Comparison of ENCODE assay signal across 1 cellular context in genomic region chr3:184176377-184177330, GRCh38.
TF ChIP-seq lines count a peak whose summit lies in the region.

No MANE protein-coding gene starts in this region.

TF ChIP-seq in HEK293, 187 proteins besides CTCF, POLR2A, EP300 and RAD21 (continued from another document and continues in another):
- TF ChIP-seq SCRT1 (tag by site-specific recombination; IDR thresholded peaks at IDR 0.05; ENCODE audit: borderline replicate concordance) (no peak; the same call in 1 of the 2 replicates), GLIS2 (tag by site-specific recombination; IDR thresholded peaks at IDR 0.05) (peak; percentile 68; the same call in 1 of the 2 replicates), INSM2 (tag by site-specific recombination; IDR thresholded peaks at IDR 0.05) (peak; percentile 82), ZNF510 (tag by site-specific recombination; IDR thresholded peaks at IDR 0.05; ENCODE audit: insufficient replicate concordance) (no peak), ZNF16 (tag by site-specific recombination; IDR thresholded peaks at IDR 0.05; ENCODE audit: low read depth) (no peak), GLI4 (tag by site-specific recombination; IDR thresholded peaks at IDR 0.05) (no peak), ZNF596 (tag by site-specific recombination; IDR thresholded peaks at IDR 0.05) (no peak), ZSCAN16 (tag by site-specific recombination; IDR thresholded peaks at IDR 0.05) (no peak), ZNF239 (tag by site-specific recombination; IDR thresholded peaks at IDR 0.05) (no peak), ZNF311 (tag by site-specific recombination; IDR thresholded peaks at IDR 0.05; ENCODE audit: borderline replicate concordance) (no peak), ZNF544 (tag by site-specific recombination; IDR thresholded peaks at IDR 0.05) (no peak), YY1 (tag by site-specific recombination; IDR thresholded peaks at IDR 0.05) (0 out of 2 replicates have a peak, but pooled peaks have one; percentile 37), ZNF600 (tag by site-specific recombination; IDR thresholded peaks at IDR 0.05) (0 out of 2 replicates have a peak, but pooled peaks have one; percentile 12), ZSCAN23 (tag by site-specific recombination; IDR thresholded peaks at IDR 0.05) (no peak), GLI2 (tag by site-specific recombination; IDR thresholded peaks at IDR 0.05; ENCODE audit: borderline replicate concordance, low read depth) (no peak), ZBTB8A (tag by site-specific recombination; IDR thresholded peaks at IDR 0.05) (no peak), ZNF366 (tag by site-specific recombination; conservative IDR thresholded peaks at IDR 0.05) (no peak), ZBTB7A (tag by site-specific recombination; IDR thresholded peaks at IDR 0.05; ENCODE audit: low read depth) (no peak), ZNF133 (tag by site-specific recombination; IDR thresholded peaks at IDR 0.05) (no peak), ZNF140 (tag by site-specific recombination; IDR thresholded peaks at IDR 0.05) (no peak), ZNF248 (tag by site-specific recombination; IDR thresholded peaks at IDR 0.05) (no peak), ZNF10 (tag by site-specific recombination; IDR thresholded peaks at IDR 0.05) (no peak), ZNF114 (tag by site-specific recombination; IDR thresholded peaks at IDR 0.05) (no peak), ATF2 (tag by site-specific recombination; IDR thresholded peaks at IDR 0.05; ENCODE audit: low read depth) (no peak), ZBTB1 (tag by site-specific recombination; IDR thresholded peaks at IDR 0.05) (no peak), ZEB2 (tag by site-specific recombination; IDR thresholded peaks at IDR 0.05) (no peak), ZNF776 (tag by site-specific recombination; IDR thresholded peaks at IDR 0.05; ENCODE audit: borderline replicate concordance) (no peak), ZNF280D (tag by site-specific recombination; IDR thresholded peaks at IDR 0.05) (no peak), ZNF560 (tag by site-specific recombination; IDR thresholded peaks at IDR 0.05; ENCODE audit: borderline replicate concordance) (no peak), PBX3 (CRISPR knock-in tag; IDR thresholded peaks at IDR 0.05) (no peak), ZNF571 (tag by site-specific recombination; IDR thresholded peaks at IDR 0.05) (no peak), YY2 (tag by site-specific recombination; IDR thresholded peaks at IDR 0.05) (no peak), PRDM6 (tag by site-specific recombination; IDR thresholded peaks at IDR 0.05) (no peak), ZNF621 (tag by site-specific recombination; IDR thresholded peaks at IDR 0.05) (no peak), ZNF626 (tag by site-specific recombination; IDR thresholded peaks at IDR 0.05) (no peak), ZSCAN30 (tag by site-specific recombination; IDR thresholded peaks at IDR 0.05) (peak; percentile 55; the same call in 1 of the 2 replicates), ZNF660 (tag by site-specific recombination; IDR thresholded peaks at IDR 0.05) (peak; percentile 74), PATZ1 (tag by site-specific recombination; IDR thresholded peaks at IDR 0.05) (no peak), BCL6B (tag by site-specific recombination; IDR thresholded peaks at IDR 0.05) (no peak), ZFP37 (tag by site-specific recombination; IDR thresholded peaks at IDR 0.05) (0 out of 2 replicates have a peak, but pooled peaks have one; percentile 22), ZNF830 (tag by site-specific recombination; IDR thresholded peaks at IDR 0.05; ENCODE audit: low read depth) (no peak), ZNF514 (tag by site-specific recombination; IDR thresholded peaks at IDR 0.05) (no peak), ZNF302 (tag by site-specific recombination; IDR thresholded peaks at IDR 0.05; ENCODE audit: low read depth) (no peak), SALL2 (tag by site-specific recombination; IDR thresholded peaks at IDR 0.05; ENCODE audit: borderline replicate concordance) (no peak), ZNF223 (tag by site-specific recombination; IDR thresholded peaks at IDR 0.05) (no peak), ZNF488 (tag by site-specific recombination; IDR thresholded peaks at IDR 0.05) (no peak), ZSCAN5A (tag by site-specific recombination; IDR thresholded peaks at IDR 0.05) (no peak), ZNF324 (tag by site-specific recombination; IDR thresholded peaks at IDR 0.05) (no peak), ZNF266 (tag by site-specific recombination; IDR thresholded peaks at IDR 0.05; ENCODE audit: low read depth) (no peak), ZNF362 (tag by site-specific recombination; IDR thresholded peaks at IDR 0.05) (no peak), ZNF23 (tag by site-specific recombination; IDR thresholded peaks at IDR 0.05; ENCODE audit: borderline replicate concordance) (no peak), ZNF24 (tag by site-specific recombination; IDR thresholded peaks at IDR 0.05) (no peak), ZNF48 (tag by site-specific recombination; IDR thresholded peaks at IDR 0.05) (no peak), ZNF549 (tag by site-specific recombination; IDR thresholded peaks at IDR 0.05) (no peak), ZNF341 (tag by site-specific recombination; IDR thresholded peaks at IDR 0.05; ENCODE audit: low read depth) (no peak), ZNF670 (tag by site-specific recombination; IDR thresholded peaks at IDR 0.05; ENCODE audit: low read depth) (no peak)
